28 cellular contexts compared by ENCODE assay signal in the genomic region with DNA sequence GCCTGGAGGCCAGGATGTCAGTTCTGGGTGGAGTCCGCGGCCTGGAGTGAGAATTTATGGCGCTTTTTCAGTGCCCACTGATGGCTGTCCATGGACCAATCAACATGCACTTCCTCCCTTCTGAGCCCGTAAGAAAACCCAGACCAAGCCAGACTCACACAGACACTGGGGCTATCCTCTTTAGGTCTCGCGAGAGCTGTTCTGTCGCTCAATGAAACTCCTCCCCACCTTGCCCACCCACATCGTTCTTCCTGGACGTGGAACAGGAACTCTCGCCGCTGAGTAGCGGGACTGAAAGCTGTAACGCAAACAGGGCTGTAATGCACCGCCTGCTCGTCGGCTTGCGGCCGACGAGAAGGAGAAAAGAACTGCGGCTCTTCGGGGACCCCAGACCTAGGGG.
"Had no signal": no experiment of that assay in that cellular context is flagged by ENCODE, and none has a peak within 500 bp of the region (broad histone marks: within the 10 kb centered on the region; RNA-seq: fewer than 3 reads in every experiment).

No MANE protein-coding gene starts in this region.

- H3K4me3 ChIP-seq: Peyer's patch had no signal

- H3K27ac ChIP-seq: Peyer's patch, VCaP had no signal

- ATAC-seq: activated naive CD4-positive, alpha-beta T cell treated with anti-CD3 and anti-CD28 coated beads, Interleukin-2, amount 50 U/mL, for 72 hours; PC-3 had no signal

- DNase-seq: activated B cell treated with CpG ODN at 0.5 μM for 24 hours; activated CD4-positive, alpha-beta memory T cell treated with anti-CD3 and anti-CD28 coated beads for 36 hours; activated CD4-positive, alpha-beta T cell treated with anti-CD3 and anti-CD28 coated beads for 4 hours; activated CD4-positive, alpha-beta T cell treated with anti-CD3 and anti-CD28 coated beads, Interleukin-2, amount 50 U/mL, for 1 hour; activated CD4-positive, CD25-positive, alpha-beta regulatory T cell treated with anti-CD3 and anti-CD28 coated beads, Interleukin-2, amount 50 U/mL, for 72 hours; activated CD8-positive, alpha-beta memory T cell treated with anti-CD3 and anti-CD28 coated beads, Interleukin-2, amount 50 U/mL, for 4 hours; activated gamma-delta T cell treated with Interleukin-2 at 50 U/mL for 16 hours; activated naive CD4-positive, alpha-beta T cell treated with anti-CD3 and anti-CD28 coated beads for 36 hours; activated T-cell treated with anti-CD3 and anti-CD28 coated beads for 4 hours; activated T-cell treated with anti-CD3 and anti-CD28 coated beads, Interleukin-2, amount 50 U/mL, for 4 hours; anterior cingulate cortex; central memory CD4-positive, alpha-beta T cell; Karpas-422; KBM-7; NCI-H1105; NCI-H1417 treated with DMSO at 0.1 percent for 48 hours; NCI-H187 treated with DMSO at 0.1 percent for 48 hours; NCI-H2081; NCI-H345; NCI-H524 treated with DMSO at 0.1 percent for 48 hours; NK-92 treated with Interleukin-12 subunit alpha and Interleukin-12 subunit beta, amount 100 ng/mL, for 24 hours; PC-3; Peyer's patch; RPMI8226; SIG-M5 had no signal

- FAIRE-seq: bronchial epithelial cell had no signal

- H3K27me3 ChIP-seq: Peyer's patch had no signal

- H3K4me1 ChIP-seq: Peyer's patch had no signal

- H3K36me3 ChIP-seq: Peyer's patch had no signal
